1 cellular context compared by ENCODE assay signal in genomic region chr16:23597003-23597756, GRCh38.
TF ChIP-seq lines count a peak whose summit lies in the region.

No MANE protein-coding gene starts in this region.

TF ChIP-seq in K562, 482 proteins besides CTCF, POLR2A, EP300 and RAD21 (continued from another document):
- TF ChIP-seq ZNF24 (IDR thresholded peaks at IDR 0.05) (peak; percentile 81), ZNF239 (CRISPR knock-in tag; IDR thresholded peaks at IDR 0.05) (peak; percentile 97), TARDBP (IDR thresholded peaks at IDR 0.05) (peak; percentile 86; the same call in 1 of the 2 replicates), ZNF347 (CRISPR knock-in tag; IDR thresholded peaks at IDR 0.05; ENCODE audit: low read depth) (peak; percentile 96), HDAC6 (IDR thresholded peaks at IDR 0.05; ENCODE audit: low read depth, low read length) (no peak), SAFB (IDR thresholded peaks at IDR 0.05; ENCODE audit: borderline replicate concordance, low read depth, low read length) (no peak), PRPF4 (IDR thresholded peaks at IDR 0.05; ENCODE audit: insufficient read depth, low read depth, low read length, poor library complexity, severe bottlenecking) (no peak), CHCHD3 (CRISPR knock-in tag; IDR thresholded peaks at IDR 0.05) (peak; percentile 92), PBX2 (CRISPR knock-in tag; IDR thresholded peaks at IDR 0.05; ENCODE audit: low read depth) (0 out of 2 replicates have a peak, but pooled peaks have one; percentile 41), PBX2 (tag; conservative IDR thresholded peaks at IDR 0.05; ENCODE audit: low read depth) (peak; percentile 92), TAF9B (IDR thresholded peaks at IDR 0.05; ENCODE audit: partially characterized antibody) (peak; percentile 65), ZNF586 (CRISPR knock-in tag; conservative IDR thresholded peaks at IDR 0.05) (peak; percentile 92; the same call in 1 of the 2 replicates), E2F1 (CRISPR knock-in tag; IDR thresholded peaks at IDR 0.05) (no peak), CCAR2 (IDR thresholded peaks at IDR 0.05; ENCODE audit: low read depth, low read length) (no peak), ILF3 (IDR thresholded peaks at IDR 0.05; ENCODE audit: borderline replicate concordance) (no peak), E2F5 (CRISPR knock-in tag; IDR thresholded peaks at IDR 0.05) (no peak), ZNF644 (tag; IDR thresholded peaks at IDR 0.05; ENCODE audit: low read depth) (peak; percentile 100), SMARCC2 (IDR thresholded peaks at IDR 0.05; ENCODE audit: low read depth) (peak; percentile 72; the same call in 1 of the 2 replicates)
- TF ChIP-seq, protein P1, sequence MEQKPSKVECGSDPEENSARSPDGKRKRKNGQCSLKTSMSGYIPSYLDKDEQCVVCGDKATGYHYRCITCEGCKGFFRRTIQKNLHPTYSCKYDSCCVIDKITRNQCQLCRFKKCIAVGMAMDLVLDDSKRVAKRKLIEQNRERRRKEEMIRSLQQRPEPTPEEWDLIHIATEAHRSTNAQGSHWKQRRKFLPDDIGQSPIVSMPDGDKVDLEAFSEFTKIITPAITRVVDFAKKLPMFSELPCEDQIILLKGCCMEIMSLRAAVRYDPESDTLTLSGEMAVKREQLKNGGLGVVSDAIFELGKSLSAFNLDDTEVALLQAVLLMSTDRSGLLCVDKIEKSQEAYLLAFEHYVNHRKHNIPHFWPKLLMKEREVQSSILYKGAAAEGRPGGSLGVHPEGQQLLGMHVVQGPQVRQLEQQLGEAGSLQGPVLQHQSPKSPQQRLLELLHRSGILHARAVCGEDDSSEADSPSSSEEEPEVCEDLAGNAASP (IDR thresholded peaks at IDR 0.05): no peak
- TF ChIP-seq, protein P2, sequence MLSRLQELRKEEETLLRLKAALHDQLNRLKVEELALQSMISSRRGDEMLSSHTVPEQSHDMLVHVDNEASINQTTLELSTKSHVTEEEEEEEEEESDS (CRISPR knock-in tag; IDR thresholded peaks at IDR 0.05): peak; percentile 83
